In genomic region chr3:48185129-48185528, GRCh38 we compare ENCODE assay signal across 21 cellular contexts. TPM values are rescaled to one million over a fixed set of nuclear protein-coding genes. Genes with fewer than 3 reads are reported as not detected.
DNase-seq lines count a peak whose midpoint lies in the region; ATAC-seq, FAIRE-seq and TF ChIP-seq lines count a peak whose summit lies in the region.
"Had no signal": no experiment of that assay in that cellular context is flagged by ENCODE, and none has a peak within 500 bp of the region (broad histone marks: within the 10 kb centered on the region; RNA-seq: fewer than 3 reads in every experiment).

No MANE protein-coding gene starts in this region.

- H3K36me3 Mint-ChIP-seq in GM23338 (ENCODE audit: low read depth), result peaks cover 72% of the 10 kb centered on the region

- no peak overlapping the region for H3K27ac ChIP-seq in BLaER1
- H3K27ac ChIP-seq in GM23338 (ENCODE audit: low read depth), result 0 out of 2 replicates have a peak overlapping the region, but pooled peaks have one; percentile 29
- peak overlapping the region; percentile 86 for H3K27ac ChIP-seq in VCaP
- peak overlapping the region; percentile 9 for H3K27ac ChIP-seq in keratinocyte (ENCODE audit: control insufficient read depth, insufficient read depth, low read length)
- H3K27ac ChIP-seq: BLaER1 treated with 17β-estradiol and CSF1 and Interleukin-3, amounts not matched to agents 10 nM and 100 nM; Peyer's patch; SK-N-MC had no signal

- H3K9me3 ChIP-seq in BLaER1, result no peaks in the 10 kb centered on the region
- no peaks in the 10 kb centered on the region for H3K9me3 ChIP-seq in keratinocyte (ENCODE audit: control insufficient read depth, low read depth, low read length)
- H3K9me3 ChIP-seq: BLaER1 treated with 17β-estradiol and CSF1 and Interleukin-3, amounts not matched to agents 10 nM and 100 nM; Peyer's patch had no signal

- peaks cover 77% of the 10 kb centered on the region for H3K79me2 ChIP-seq in GM23338 (replicated peaks; ENCODE audit: insufficient read depth)
- H3K79me2 ChIP-seq in keratinocyte (ENCODE audit: control insufficient read depth, insufficient read depth, low read length), result peaks cover 25% of the 10 kb centered on the region

- peak overlapping the region; percentile 93; the same call in 1 of the 2 replicates for H3K9ac ChIP-seq in BLaER1
- H3K9ac ChIP-seq in keratinocyte (ENCODE audit: control insufficient read depth, extremely low read depth, insufficient read depth, low read length), result no peak overlapping the region

- H2AFZ ChIP-seq in GM23338 (no peak overlapping the region), keratinocyte (ENCODE audit: control insufficient read depth, low read length) (no peak overlapping the region)

- DNase-seq in GM23338 (ENCODE audit: low spot score), result no peak
- DNase-seq in keratinocyte (ENCODE audit: low read depth, low spot score), result no peak
- no peak for DNase-seq in stimulated activated CD4-positive, alpha-beta T cell treated with anti-CD3 and anti-CD28 coated beads, Interleukin-12 subunit alpha, Interleukin-12 subunit beta, amount 100 ng/mL, for 4 hours
- DNase-seq in urothelium cell line (ENCODE audit: low spot score), result no peak
- DNase-seq: DMS 273 treated with DMSO at 0.1 percent for 48 hours, H7, IMR-90, NCI-H1436, NCI-H2081, NCI-H82, Peyer's patch, Right ventricle myocardium superior had no signal

- dilution Hi-C loops in keratinocyte (cut with MboI; ENCODE audit: extremely low pct_ligation_motif_present, low sequenced_read_pairs), result no loop called here

- peaks cover 9% of the 10 kb centered on the region for H3F3A ChIP-seq in GM23338 (replicated peaks; ENCODE audit: low read depth)

- peaks cover 24% of the 10 kb centered on the region for H3K4me1 Mint-ChIP-seq in GM23338

- peaks cover 15% of the 10 kb centered on the region for H3K27me3 Mint-ChIP-seq in GM23338 (ENCODE audit: insufficient read depth, low read depth, poor library complexity)

- ATAC-seq in GM23338 (no peak), HG03045 (IDR thresholded peaks at IDR 0.05; ENCODE audit: unreplicated experiment) (no peak)

- H3K27ac Mint-ChIP-seq in GM23338, result no peak overlapping the region

- FAIRE-seq in keratinocyte (lab: Jason Lieb, UNC), result no peak
- FAIRE-seq in urothelium cell line (lab: Jason Lieb, UNC), result no peak
- FAIRE-seq: A204.1 had no signal

- H3K4me1 ChIP-seq in BLaER1 (peaks cover 26% of the 10 kb centered on the region), GM23338 (ENCODE audit: insufficient read depth) (peaks cover 17% of the 10 kb centered on the region), keratinocyte (ENCODE audit: control insufficient read depth, extremely low read depth, insufficient read depth, low read length) (peaks cover 23% of the 10 kb centered on the region)

- peaks cover 4% of the 10 kb centered on the region for H3K9me1 ChIP-seq in keratinocyte (ENCODE audit: control insufficient read depth, extremely low read depth, insufficient read depth, low read length)

- no peak overlapping the region for H3K4me2 ChIP-seq in BLaER1
- H3K4me2 ChIP-seq in GM23338, result no peak overlapping the region
- H3K4me2 ChIP-seq in keratinocyte (ENCODE audit: control insufficient read depth, extremely low read depth, insufficient read depth, low read depth, low read length), result no peak overlapping the region

- H4K20me1 ChIP-seq in BLaER1, result peaks cover 14% of the 10 kb centered on the region; the same call in 1 of the 2 replicates
- peaks cover 46% of the 10 kb centered on the region for H4K20me1 ChIP-seq in GM23338 (replicated peaks; ENCODE audit: insufficient read depth)
- H4K20me1 ChIP-seq in keratinocyte (ENCODE audit: control insufficient read depth, extremely low read depth, insufficient read depth, low read length), result no peaks in the 10 kb centered on the region

- H3K9me2 ChIP-seq in GM23338 (ENCODE audit: insufficient read depth), result no peaks in the 10 kb centered on the region

- H3K36me3 ChIP-seq in BLaER1 (peaks cover 62% of the 10 kb centered on the region), GM23338 (ENCODE audit: insufficient read depth) (peaks cover 57% of the 10 kb centered on the region), keratinocyte (ENCODE audit: control insufficient read depth in 2 of 2, extremely low read depth in 1 of 2, insufficient read depth in 2 of 2, low read length in 2 of 2) (peaks cover 0 to 22% of the 10 kb centered on the region in 2 experiments)

- H3K4me3 ChIP-seq in BLaER1 (no peak overlapping the region), GM23338 (no peak overlapping the region), keratinocyte (ENCODE audit: control insufficient read depth in 2 of 3, extremely low read depth in 1 of 3, insufficient read depth in 2 of 3, low read depth in 1 of 3, low read length in 3 of 3) (peak overlapping the region in 1 of 3 experiments; percentile 8)
- H3K4me3 ChIP-seq: Peyer's patch, SK-N-MC had no signal

- H3K27me3 ChIP-seq in BLaER1 (no peaks in the 10 kb centered on the region), GM23338 (ENCODE audit: insufficient read depth) (no peaks in the 10 kb centered on the region), keratinocyte (ENCODE audit: control insufficient read depth, extremely low read depth, insufficient read depth, low read length) (no peaks in the 10 kb centered on the region)
- H3K27me3 ChIP-seq: BLaER1 treated with 17β-estradiol and CSF1 and Interleukin-3, amounts not matched to agents 10 nM and 100 nM; Peyer's patch had no signal

- no peaks in the 10 kb centered on the region for H3K9me3 Mint-ChIP-seq in GM23338

- no peak for TF ChIP-seq CTCF in GM23338 (conservative IDR thresholded peaks at IDR 0.05; ENCODE audit: low read depth in 2 of 2)
- no peak for TF ChIP-seq CTCF in VCaP (conservative IDR thresholded peaks at IDR 0.05)
- TF ChIP-seq CTCF in keratinocyte (optimal IDR thresholded peaks at IDR 0.05 in 1 of 3, IDR thresholded peaks at IDR 0.05 in 1 of 3, conservative IDR thresholded peaks at IDR 0.05 in 1 of 3; ENCODE audit: extremely low read depth in 1 of 3, insufficient read depth in 2 of 3, low read length in 3 of 3), result no peak

- H3K4me3 Mint-ChIP-seq in GM23338, result no peak overlapping the region

TF ChIP-seq in GM23338, 12 proteins besides CTCF, POLR2A, EP300 and RAD21 (continues in another document):
- no peak for TF ChIP-seq REST (IDR thresholded peaks at IDR 0.05; ENCODE audit: unreplicated experiment)

RNA-seq across cellular contexts. Expression of gene CDC25A, which starts 3.1 kb away (rescaled TPM):
- 126 and 131 TPM in 2 replicates for total RNA-seq in GM23338 (2014; rRNA removed; shearing (Covaris generic))
- polyA plus RNA-seq in GM23338 (2016; fragmentation: Nextera tagmentation; extraction: Ambion mirVana), result 15.2 and 17.7 TPM in 2 replicates
- polyA plus RNA-seq in keratinocyte, result 1.7 to 6.2 TPM (median 5.5 TPM) in 3 replicates
- polyA plus RNA-seq in keratinocyte (2011; ENCODE audit: low read depth), result 0.25 TPM
- 1.9 and 2.5 TPM in 2 replicates for polyA plus RNA-seq in keratinocyte (2011; cell fraction: cytosol; rRNA removed)
- 1.6 and 2.5 TPM in 2 replicates for polyA plus RNA-seq in keratinocyte (2011; cell fraction: nucleus; rRNA removed)
- polyA plus RNA-seq in keratinocyte (2012; ENCODE audit: low replicate concordance), result 0.37 and 7.6 TPM in 2 replicates
- 4.0 to 5.6 TPM (median 5.2 TPM) in 3 replicates for polyA minus RNA-seq in keratinocyte
- polyA minus RNA-seq in keratinocyte (2011; cell fraction: cytosol; rRNA and poly(A)+ RNA removed), result 9.4 TPM
- polyA minus RNA-seq in keratinocyte (2011; cell fraction: nucleus; rRNA and poly(A)+ RNA removed), result 1.2 and 1.6 TPM in 2 replicates

RNA-seq across cellular contexts. Expression of gene CAMP, which starts 38.2 kb away (rescaled TPM):
- not detected in 2 replicates for total RNA-seq in GM23338 (2014; rRNA removed; shearing (Covaris generic))
- not detected in 2 replicates for polyA plus RNA-seq in GM23338 (2016; fragmentation: Nextera tagmentation; extraction: Ambion mirVana)
- polyA plus RNA-seq in keratinocyte, result 0.37 to 0.95 TPM (median 0.66 TPM) in 3 replicates
- polyA plus RNA-seq in keratinocyte (2011; ENCODE audit: low read depth), result not detected
- polyA plus RNA-seq in keratinocyte (2011; cell fraction: cytosol; rRNA removed), result 0.30 and 0.69 TPM in 2 replicates
- 0.37 TPM in 1 of 2 replicates, not detected in the other for polyA plus RNA-seq in keratinocyte (2011; cell fraction: nucleus; rRNA removed)
- polyA plus RNA-seq in keratinocyte (2012; ENCODE audit: low replicate concordance), result 0.66 and 0.71 TPM in 2 replicates
- polyA minus RNA-seq in keratinocyte, result 0.53 TPM in 1 of 3 replicates, not detected in the others
- polyA minus RNA-seq in keratinocyte (2011; cell fraction: cytosol; rRNA and poly(A)+ RNA removed), result not detected
- polyA minus RNA-seq in keratinocyte (2011; cell fraction: nucleus; rRNA and poly(A)+ RNA removed), result not detected in 2 replicates
- total RNA-seq: H7, HT1080, IMR-90, LHCN-M2, NCI-H460, Peyer's patch, Right ventricle myocardium superior had no signal
- polyA plus RNA-seq: IMR-90 had no signal

RNA-seq across cellular contexts. Expression of gene ZNF589, which starts 55.8 kb away (rescaled TPM):
- total RNA-seq in GM23338 (2014; rRNA removed; shearing (Covaris generic)), result 106 and 115 TPM in 2 replicates
- polyA plus RNA-seq in GM23338 (2016; fragmentation: Nextera tagmentation; extraction: Ambion mirVana) (32.1 and 36.3 TPM in 2 replicates), keratinocyte (9.1 to 12.2 TPM (median 9.6 TPM) in 3 replicates)
- 0.66 TPM for polyA plus RNA-seq in keratinocyte (2011; ENCODE audit: low read depth)
- polyA plus RNA-seq in keratinocyte (2011; cell fraction: cytosol; rRNA removed), result 3.7 and 4.7 TPM in 2 replicates
- 24.5 and 29.1 TPM in 2 replicates for polyA plus RNA-seq in keratinocyte (2011; cell fraction: nucleus; rRNA removed)
- polyA plus RNA-seq in keratinocyte (2012; ENCODE audit: low replicate concordance), result 3.8 and 8.4 TPM in 2 replicates
- polyA minus RNA-seq in keratinocyte, result 4.5 to 13.7 TPM (median 4.7 TPM) in 3 replicates
- 0.77 TPM for polyA minus RNA-seq in keratinocyte (2011; cell fraction: cytosol; rRNA and poly(A)+ RNA removed)
- 7.6 and 12.3 TPM in 2 replicates for polyA minus RNA-seq in keratinocyte (2011; cell fraction: nucleus; rRNA and poly(A)+ RNA removed)
